ENCODE assay signal across 18 cellular contexts in genomic region chr1:65440915-65441314, GRCh38.
"Had no signal": no experiment of that assay in that cellular context is flagged by ENCODE, and none has a peak within 500 bp of the region (broad histone marks: within the 10 kb centered on the region; RNA-seq: fewer than 3 reads in every experiment).

No MANE protein-coding gene starts in this region.

- H3K4me3 ChIP-seq: prostate gland, tibial nerve, uterus had no signal

- DNase-seq: activated CD4-positive, alpha-beta memory T cell treated with anti-CD3 and anti-CD28 coated beads, Interleukin-2, amount 10 ng/mL, durations not matched to agents 7 days and 5 days; activated CD4-positive, alpha-beta T cell treated with anti-CD3 and anti-CD28 coated beads for 4 hours; activated effector memory CD4-positive, alpha-beta T cell treated with anti-CD3 and anti-CD28 coated beads, Interleukin-2, amount 50 U/mL, for 16 hours; activated T-cell treated with anti-CD3 and anti-CD28 coated beads, Interleukin-2, amount 50 U/mL, for 48 hours; amniotic stem cell; dermis blood vessel endothelial cell; glutamatergic neuron; kidney glomerular epithelial cell; nephron progenitor cell; right cardiac atrium; small intestine; stimulated activated CD4-positive, alpha-beta T cell treated with anti-CD3 and anti-CD28 coated beads, Interleukin-4, amount 100 ng/mL, for 24 hours; stimulated activated naive CD4-positive, alpha-beta T cell; uterus had no signal

- H3K27me3 ChIP-seq: tibial nerve, uterus had no signal

- H3K9me3 ChIP-seq: prostate gland, tibial nerve, uterus had no signal

- H3K36me3 ChIP-seq: prostate gland, uterus had no signal

- ATAC-seq: WTC11 had no signal

- H3K4me1 ChIP-seq: prostate gland, tibial nerve, uterus had no signal

- H3K27ac ChIP-seq: epithelial cell of prostate, prostate gland, tibial nerve, uterus had no signal
